9 cellular contexts compared by ENCODE assay signal in genomic region chr5:154238776-154239481, GRCh38. TPM values are rescaled to one million over a fixed set of nuclear protein-coding genes. Genes with fewer than 3 reads are reported as not detected.
A peak's percentile ranks its signal among the peaks of the same experiment; 100 is the strongest.
DNase-seq lines count a peak whose midpoint lies in the region; ATAC-seq, FAIRE-seq and TF ChIP-seq lines count a peak whose summit lies in the region.
"Had no signal": no experiment of that assay in that cellular context is flagged by ENCODE, and none has a peak within 500 bp of the region (broad histone marks: within the 10 kb centered on the region; RNA-seq: fewer than 3 reads in every experiment).

No MANE protein-coding gene starts in this region.

- no peaks in the 10 kb centered on the region for H4K20me1 ChIP-seq in OCI-LY3 (ENCODE audit: insufficient read depth, low read length)

- TF ChIP-seq CTCF in OCI-LY3 (IDR thresholded peaks at IDR 0.05; ENCODE audit: low read depth, low read length) (no peak), D721Med (IDR thresholded peaks at IDR 0.05; ENCODE audit: insufficient read depth, missing control alignments) (no peak), Calu3 (IDR thresholded peaks at IDR 0.05; ENCODE audit: unreplicated experiment) (no peak)

- H3K4me3 ChIP-seq in OCI-LY3 (ENCODE audit: low read length) = peak overlapping the region; percentile 43; the same call in 1 of the 2 replicates
- H3K4me3 ChIP-seq: cardiac muscle cell had no signal

- no peak for ATAC-seq in stimulated activated naive CD8-positive, alpha-beta T cell treated with anti-CD3 and anti-CD28 coated beads, Interleukin-15, amount 100 ng/mL, for 72 hours
- peak; percentile 71 for ATAC-seq in HG02840 (IDR thresholded peaks at IDR 0.05; ENCODE audit: low FRiP score, unreplicated experiment)

- H3K36me3 ChIP-seq in OCI-LY3 (replicated peaks; ENCODE audit: low read depth, low read length) = no peaks in the 10 kb centered on the region
- H3K36me3 ChIP-seq: cardiac muscle cell had no signal

- no peak overlapping the region for H3K27ac ChIP-seq in OCI-LY3 (ENCODE audit: low read length)
- H3K27ac ChIP-seq: cardiac muscle cell had no signal

- DNase-seq in stimulated activated naive CD8-positive, alpha-beta T cell treated with anti-CD3 and anti-CD28 coated beads, Interleukin-15, amount 100 ng/mL, for 72 hours = no peak
- DNase-seq in D721Med (ENCODE audit: insufficient read length, low spot score) (no peak), T-helper 1 cell (no peak), Calu3 (no peak), DMS114 treated with DMSO at 0.1 percent for 48 hours (lab: John Stamatoyannopoulos, UW; ENCODE audit: unreplicated experiment) (no peak)

- H2AFZ ChIP-seq in OCI-LY3 (ENCODE audit: low read depth, low read length) = no peak overlapping the region

- H3K4me3 Mint-ChIP-seq in stimulated activated naive CD8-positive, alpha-beta T cell treated with anti-CD3 and anti-CD28 coated beads, Interleukin-15, Interleukin-2, amounts not matched to agents 100 ng/mL and 50 ng/mL, for 24 hours = peak overlapping the region; percentile 2
- H3K4me3 Mint-ChIP-seq in stimulated activated naive CD8-positive, alpha-beta T cell treated with anti-CD3 and anti-CD28 coated beads, Interleukin-15, amount 100 ng/mL, for 72 hours = no peak overlapping the region
- H3K4me3 Mint-ChIP-seq in Calu3 (ENCODE audit: low read depth, unreplicated experiment) = no peak overlapping the region

- no TSS peak for BruUV-seq in Calu3 (replicated peaks; lab: Mats Ljungman, UMichigan)

- H3K27me3 Mint-ChIP-seq in stimulated activated naive CD8-positive, alpha-beta T cell treated with anti-CD3 and anti-CD28 coated beads, Interleukin-15, Interleukin-2, amounts not matched to agents 100 ng/mL and 50 ng/mL, for 24 hours = no peaks in the 10 kb centered on the region
- H3K27me3 Mint-ChIP-seq in stimulated activated naive CD8-positive, alpha-beta T cell treated with anti-CD3 and anti-CD28 coated beads, Interleukin-15, amount 100 ng/mL, for 72 hours = no peaks in the 10 kb centered on the region
- no peaks in the 10 kb centered on the region for H3K27me3 Mint-ChIP-seq in Calu3 (ENCODE audit: unreplicated experiment)

- H3K9ac ChIP-seq in OCI-LY3 (ENCODE audit: low read length) = no peak overlapping the region

- H3K27me3 ChIP-seq in OCI-LY3 (ENCODE audit: low read depth, low read length) = no peaks in the 10 kb centered on the region
- H3K27me3 ChIP-seq: cardiac muscle cell had no signal

- H3K9me3 ChIP-seq in OCI-LY3 (ENCODE audit: insufficient read depth, low read length) = no peaks in the 10 kb centered on the region

- H3K4me2 ChIP-seq in OCI-LY3 (ENCODE audit: low read length) = peak overlapping the region; percentile 39

- FAIRE-seq in D721Med (lab: Jason Lieb, UNC) = no peak

- peaks cover 24% of the 10 kb centered on the region for H3K4me1 ChIP-seq in OCI-LY3 (ENCODE audit: low read length)

- no peaks in the 10 kb centered on the region for H3K36me3 Mint-ChIP-seq in stimulated activated naive CD8-positive, alpha-beta T cell treated with anti-CD3 and anti-CD28 coated beads, Interleukin-15, Interleukin-2, amounts not matched to agents 100 ng/mL and 50 ng/mL, for 24 hours (ENCODE audit: low read depth)
- no peaks in the 10 kb centered on the region for H3K36me3 Mint-ChIP-seq in Calu3 (ENCODE audit: insufficient read depth, unreplicated experiment)

- intact Hi-C loops in Calu3 (cut with micrococcal nuclease; ENCODE audit: unreplicated experiment) = no loop called here

- H3K27ac Mint-ChIP-seq in stimulated activated naive CD8-positive, alpha-beta T cell treated with anti-CD3 and anti-CD28 coated beads, Interleukin-15, Interleukin-2, amounts not matched to agents 100 ng/mL and 50 ng/mL, for 24 hours = no peak overlapping the region
- no peak overlapping the region for H3K27ac Mint-ChIP-seq in stimulated activated naive CD8-positive, alpha-beta T cell treated with anti-CD3 and anti-CD28 coated beads, Interleukin-15, amount 100 ng/mL, for 72 hours
- no peak overlapping the region for H3K27ac Mint-ChIP-seq in Calu3 (ENCODE audit: unreplicated experiment)

- no peaks in the 10 kb centered on the region for H3K79me2 ChIP-seq in OCI-LY3 (ENCODE audit: low read length)

- CTCF ChIA-PET in Calu3 (lab: Charles Lee) = interaction anchor here (0.6 to 0.7 kb wide), 2 partner anchors 54 to 84 kb away, joined by 3 read pairs; no protein-coding TSS in a partner anchor

- H3K9me3 Mint-ChIP-seq in stimulated activated naive CD8-positive, alpha-beta T cell treated with anti-CD3 and anti-CD28 coated beads, Interleukin-15, Interleukin-2, amounts not matched to agents 100 ng/mL and 50 ng/mL, for 24 hours = no peaks in the 10 kb centered on the region
- H3K9me3 Mint-ChIP-seq in stimulated activated naive CD8-positive, alpha-beta T cell treated with anti-CD3 and anti-CD28 coated beads, Interleukin-15, amount 100 ng/mL, for 72 hours = no peaks in the 10 kb centered on the region
- no peaks in the 10 kb centered on the region for H3K9me3 Mint-ChIP-seq in Calu3 (ENCODE audit: low read depth, unreplicated experiment)

- peaks cover 62% of the 10 kb centered on the region for H3K4me1 Mint-ChIP-seq in stimulated activated naive CD8-positive, alpha-beta T cell treated with anti-CD3 and anti-CD28 coated beads, Interleukin-15, Interleukin-2, amounts not matched to agents 100 ng/mL and 50 ng/mL, for 24 hours (ENCODE audit: low read depth)
- H3K4me1 Mint-ChIP-seq in stimulated activated naive CD8-positive, alpha-beta T cell treated with anti-CD3 and anti-CD28 coated beads, Interleukin-15, amount 100 ng/mL, for 72 hours = peaks cover 72% of the 10 kb centered on the region
- peaks cover 8% of the 10 kb centered on the region for H3K4me1 Mint-ChIP-seq in Calu3 (ENCODE audit: low read depth, unreplicated experiment)

RNA-seq across cellular contexts. Expression of gene GALNT10, which starts 48.4 kb away (rescaled TPM):
- total RNA-seq in Calu3 (2022) = 54.8 and 68.2 TPM in 2 replicates
